ENCODE assay signal across 17 cellular contexts in genomic region chr9:136153381-136154065, GRCh38. TPM values are rescaled to one million over a fixed set of nuclear protein-coding genes. Genes with fewer than 3 reads are reported as not detected.
"Had no signal": no experiment of that assay in that cellular context is flagged by ENCODE, and none has a peak within 500 bp of the region (broad histone marks: within the 10 kb centered on the region; RNA-seq: fewer than 3 reads in every experiment).

No MANE protein-coding gene starts in this region.

- H3K4me3 Mint-ChIP-seq: activated naive CD8-positive, alpha-beta T cell; effector memory CD8-positive, alpha-beta T cell; mesothelial cell of epicardium; type B pancreatic cell had no signal

- H3K4me3 ChIP-seq: gastrocnemius medialis, lower lobe of right lung, suprapubic skin had no signal

- ATAC-seq: effector memory CD8-positive, alpha-beta T cell; gastrocnemius medialis; lower lobe of right lung had no signal

- H3K36me3 Mint-ChIP-seq: activated naive CD8-positive, alpha-beta T cell; mesothelial cell of epicardium; type B pancreatic cell had no signal

- H3K27ac Mint-ChIP-seq: activated naive CD8-positive, alpha-beta T cell; effector memory CD8-positive, alpha-beta T cell; mesothelial cell of epicardium; type B pancreatic cell had no signal

- H3K9me3 Mint-ChIP-seq: effector memory CD8-positive, alpha-beta T cell; mesothelial cell of epicardium; type B pancreatic cell had no signal

- H3K36me3 ChIP-seq: brain microvascular endothelial cell, gastrocnemius medialis, lower lobe of right lung, neutrophil, suprapubic skin had no signal

- H3K27ac ChIP-seq: brain microvascular endothelial cell, epithelial cell of prostate, gastrocnemius medialis, lower lobe of right lung, neutrophil, suprapubic skin had no signal

- H3K4me1 ChIP-seq: gastrocnemius medialis, lower lobe of right lung, suprapubic skin had no signal

- FAIRE-seq: TTC549 had no signal

- H3K9me3 ChIP-seq: gastrocnemius medialis, lower lobe of right lung, neutrophil, suprapubic skin had no signal

- DNase-seq: activated CD4-positive, alpha-beta T cell treated with anti-CD3 and anti-CD28 coated beads, Interleukin-2, amount 50 U/mL, for 48 hours; activated gamma-delta T cell; activated T-cell treated with anti-CD3 and anti-CD28 coated beads, Interleukin-2, amount 50 U/mL, for 48 hours; brain microvascular endothelial cell; effector memory CD8-positive, alpha-beta T cell; gastrocnemius medialis; lower lobe of right lung; stimulated activated naive CD4-positive, alpha-beta T cell; T-helper 2 cell had no signal

RNA-seq across cellular contexts. Expression of gene LHX3, which starts 51.4 kb away (rescaled TPM):
- total RNA-seq: gastrocnemius medialis, kidney epithelial cell, lower lobe of right lung, mesothelial cell of epicardium had no signal
